In genomic region chr9:95907794-95908193, GRCh38 we compare ENCODE assay signal across 13 cellular contexts. TPM values are rescaled to one million over a fixed set of nuclear protein-coding genes. Genes with fewer than 3 reads are reported as not detected.
A peak's percentile ranks its signal among the peaks of the same experiment; 100 is the strongest.
DNase-seq lines count a peak whose midpoint lies in the region; ATAC-seq and TF ChIP-seq lines count a peak whose summit lies in the region.
"Had no signal": no experiment of that assay in that cellular context is flagged by ENCODE, and none has a peak within 500 bp of the region (broad histone marks: within the 10 kb centered on the region; RNA-seq: fewer than 3 reads in every experiment).

No MANE protein-coding gene starts in this region.

- H3K27ac Mint-ChIP-seq in glutamatergic neuron (ENCODE audit: unreplicated experiment): no peak overlapping the region
- H3K27ac Mint-ChIP-seq: CD4-positive, alpha-beta T cell had no signal

- no peak overlapping the region for H2BK120ac ChIP-seq in mesenchymal stem cell (ENCODE audit: low read depth, low read length)

- intact Hi-C loops in PC-9 (cut with micrococcal nuclease; ENCODE audit: unreplicated experiment): loop anchor here (10.0 kb wide), 1 partner anchor 163 kb away; no protein-coding TSS in a partner anchor

- no peak overlapping the region for H4K91ac ChIP-seq in mesenchymal stem cell (ENCODE audit: low read length)

- H3K4ac ChIP-seq in mesenchymal stem cell (ENCODE audit: low read depth in 1 of 2, low read length in 2 of 2): no peak overlapping the region

- TF ChIP-seq CTCF in GM12874 (IDR thresholded peaks at IDR 0.05; ENCODE audit: insufficient read depth, low read depth, low read length): peak; percentile 29; the same call in 1 of the 2 replicates
- TF ChIP-seq CTCF in PC-9 (conservative IDR thresholded peaks at IDR 0.05): peak; percentile 30; the same call in 1 of the 2 replicates
- TF ChIP-seq CTCF in glutamatergic neuron (IDR thresholded peaks at IDR 0.05; ENCODE audit: partially characterized antibody, unreplicated experiment): peak; percentile 18

- no peak overlapping the region for H3K4me3 Mint-ChIP-seq in glutamatergic neuron (ENCODE audit: unreplicated experiment)
- H3K4me3 Mint-ChIP-seq: CD4-positive, alpha-beta T cell had no signal

- 0 out of 2 replicates have a peak, but pooled peaks cover 3% of the 10 kb centered on the region for H3K79me2 ChIP-seq in PC-9 (ENCODE audit: low read depth)

- H3K27me3 Mint-ChIP-seq in glutamatergic neuron (ENCODE audit: unreplicated experiment): no peaks in the 10 kb centered on the region
- H3K27me3 Mint-ChIP-seq: CD4-positive, alpha-beta T cell had no signal

- H3K9ac ChIP-seq in mesenchymal stem cell (ENCODE audit: low read length): no peak overlapping the region

- H3K4me1 ChIP-seq in PC-9 (replicated peaks; ENCODE audit: insufficient read depth): no peaks in the 10 kb centered on the region
- H3K4me1 ChIP-seq in mesenchymal stem cell (ENCODE audit: control insufficient read depth, insufficient read depth, low read depth, low read length): no peaks in the 10 kb centered on the region

- H3K4me2 ChIP-seq in PC-9: no peak overlapping the region
- no peak overlapping the region for H3K4me2 ChIP-seq in mesenchymal stem cell (ENCODE audit: low read length, poor library complexity, severe bottlenecking)

- no peak overlapping the region for H2BK5ac ChIP-seq in mesenchymal stem cell (ENCODE audit: low read depth, low read length, poor library complexity, severe bottlenecking)

- H3K4me1 Mint-ChIP-seq in glutamatergic neuron (ENCODE audit: low read depth, unreplicated experiment): no peaks in the 10 kb centered on the region

- in situ Hi-C loops in ACHN (cut with HindIII; ENCODE audit: low pct_ligation_motif_present, low pct_unique_long_range_greater_than_20kb, low sequenced_read_pairs): no loop called here

- ATAC-seq in GM18519 (IDR thresholded peaks at IDR 0.05; ENCODE audit: low FRiP score, unreplicated experiment) (no peak), HG03159 (IDR thresholded peaks at IDR 0.05; ENCODE audit: unreplicated experiment) (no peak)
- ATAC-seq: left lobe of liver, pancreas had no signal

- H3K36me3 ChIP-seq in PC-9 (ENCODE audit: low read depth) (0 out of 2 replicates have a peak, but pooled peaks cover 6% of the 10 kb centered on the region), mesenchymal stem cell (ENCODE audit: control insufficient read depth in 1 of 2, insufficient read depth in 2 of 2, low read depth in 1 of 2, low read length in 2 of 2) (peaks cover 0 to 44% of the 10 kb centered on the region in 2 experiments)
- H3K36me3 ChIP-seq: pancreas had no signal

- H2BK12ac ChIP-seq in mesenchymal stem cell (ENCODE audit: low read length in 2 of 2): no peak overlapping the region

- no TSS peak for BruUV-seq in PC-9 (replicated peaks; lab: Mats Ljungman, UMichigan)

- H3K9me3 ChIP-seq in PC-9 (ENCODE audit: insufficient read depth, low read depth): no peaks in the 10 kb centered on the region
- no peaks in the 10 kb centered on the region for H3K9me3 ChIP-seq in mesenchymal stem cell (ENCODE audit: control insufficient read depth, low read length)
- H3K9me3 ChIP-seq: pancreas had no signal

- no peak overlapping the region for H2BK15ac ChIP-seq in mesenchymal stem cell (ENCODE audit: low read depth, poor library complexity, severe bottlenecking)

- H3K27ac ChIP-seq in PC-9 (no peak overlapping the region), mesenchymal stem cell (ENCODE audit: low read length, poor library complexity, severe bottlenecking) (no peak overlapping the region)
- H3K27ac ChIP-seq: pancreas had no signal

- H2AK5ac ChIP-seq in mesenchymal stem cell (ENCODE audit: low read length, severe bottlenecking): no peak overlapping the region

- H3K9me3 Mint-ChIP-seq in glutamatergic neuron (ENCODE audit: unreplicated experiment): no peaks in the 10 kb centered on the region
- H3K9me3 Mint-ChIP-seq: CD4-positive, alpha-beta T cell had no signal

- H3K9me2 ChIP-seq in PC-9 (ENCODE audit: insufficient read depth): no peaks in the 10 kb centered on the region

- H3K27me3 ChIP-seq in PC-9 (ENCODE audit: insufficient read depth, low read depth): no peaks in the 10 kb centered on the region
- H3K27me3 ChIP-seq in mesenchymal stem cell (ENCODE audit: control insufficient read depth in 1 of 2, insufficient read depth in 1 of 2, low read length in 2 of 2): no peaks in the 10 kb centered on the region
- H3K27me3 ChIP-seq: pancreas had no signal

- no peaks in the 10 kb centered on the region for H3F3A ChIP-seq in PC-9 (ENCODE audit: insufficient read depth, low read depth)

- H3K4me3 ChIP-seq in PC-9 (no peak overlapping the region), mesenchymal stem cell (ENCODE audit: insufficient read depth in 1 of 2, low read depth in 1 of 2, low read length in 2 of 2) (no peak overlapping the region)
- H3K4me3 ChIP-seq: pancreas had no signal

- CTCF ChIA-PET in PC-9 (lab: Charles Lee): no interaction called here

- WGBS in mesenchymal stem cell: 86% methylated on average over 1 of the region's 2 CpGs

- POLR2A ChIA-PET in PC-9 (lab: Charles Lee; ENCODE audit: unreplicated experiment): no interaction called here

- H3K23ac ChIP-seq in mesenchymal stem cell (ENCODE audit: low read length in 2 of 2): no peak overlapping the region

- H3K79me1 ChIP-seq in mesenchymal stem cell (replicated peaks; ENCODE audit: low read length, poor library complexity, severe bottlenecking): peaks cover 10% of the 10 kb centered on the region

- DNase-seq in ACHN (peak; percentile 15), PC-9 (no peak), glutamatergic neuron (no peak), ureter (ENCODE audit: low spot score) (no peak), mesenchymal stem cell (no peak)
- DNase-seq: caudate nucleus; CD4-positive, alpha-beta T cell; NCI-H2081; pancreas had no signal

- H4K8ac ChIP-seq in mesenchymal stem cell (ENCODE audit: low read length): no peak overlapping the region

- no peak overlapping the region for H3K18ac ChIP-seq in mesenchymal stem cell (ENCODE audit: low read depth in 1 of 2, low read length in 2 of 2)

- no peaks in the 10 kb centered on the region for H3K36me3 Mint-ChIP-seq in glutamatergic neuron (ENCODE audit: unreplicated experiment)

- H2AFZ ChIP-seq in PC-9 (no peak overlapping the region), mesenchymal stem cell (ENCODE audit: low read depth, low read length) (no peak overlapping the region)

- no peak overlapping the region for H3K14ac ChIP-seq in mesenchymal stem cell (ENCODE audit: low read length in 2 of 2)

- peaks cover 11% of the 10 kb centered on the region for H4K20me1 ChIP-seq in PC-9 (ENCODE audit: insufficient read depth)

RNA-seq across cellular contexts. Expression of gene ERCC6L2, which starts 32.3 kb away (rescaled TPM):
- total RNA-seq in PC-9 (2021): 38.1 and 41.4 TPM in 2 replicates
- total RNA-seq in glutamatergic neuron (ENCODE audit: unreplicated experiment): 51.3 TPM
- 72.7 TPM for total RNA-seq in ureter
- 16.8 TPM for polyA plus RNA-seq in mesenchymal stem cell (2013, experiment 1 of 2)
- polyA plus RNA-seq in mesenchymal stem cell (2013, experiment 2 of 2): 16.9 TPM
